ENCODE assay signal across 8 cellular contexts in genomic region chr1:53328009-53328489, GRCh38. TPM values are rescaled to one million over a fixed set of nuclear protein-coding genes. Genes with fewer than 3 reads are reported as not detected.
DNase-seq lines count a peak whose midpoint lies in the region; ATAC-seq and TF ChIP-seq lines count a peak whose summit lies in the region.

Gene LRP8 (minus strand): TSS chr1:53328070. CDS start chr1:53327912, 158 bp downstream.

- TF ChIP-seq CTCF in LNCaP clone FGC (IDR thresholded peaks at IDR 0.05; ENCODE audit: control insufficient read depth, extremely low read depth, insufficient read depth) (no peak), upper lobe of right lung (IDR thresholded peaks at IDR 0.05) (no peak)

- peak within 1 kb of the TSS; percentile 81 for H3K4me3 ChIP-seq in LNCaP clone FGC (ENCODE audit: low read depth, low read length)
- peak within 1 kb of the TSS; percentile 76 for H3K4me3 ChIP-seq in upper lobe of right lung

- H3K9me3 ChIP-seq in upper lobe of right lung: no peaks in the 10 kb centered on the region

- H3K27me3 ChIP-seq in upper lobe of right lung: no peaks in the 10 kb centered on the region

- no peaks in the 10 kb centered on the region for H3K36me3 ChIP-seq in upper lobe of right lung

- peak; percentile 30 for DNase-seq in DMS153 treated with DMSO at 0.1 percent for 48 hours (lab: John Stamatoyannopoulos, UW; ENCODE audit: unreplicated experiment)
- DNase-seq in LNCaP clone FGC (ENCODE audit: low read depth): peak; percentile 11
- peak; percentile 64 for DNase-seq in SKM-1 (lab: John Stamatoyannopoulos, UW; ENCODE audit: unreplicated experiment)
- peak; percentile 78 to 83 for DNase-seq in activated naive CD4-positive, alpha-beta T cell treated with anti-CD3 and anti-CD28 coated beads, Interleukin-2, amount 50 U/mL, for 72 hours (ENCODE audit: low spot score in 2 of 2)
- peak; percentile 89 for DNase-seq in Right ventricle myocardium inferior (ENCODE audit: missing footprints)
- peak; percentile 91 for DNase-seq in posterior vena cava (ENCODE audit: low spot score)
- peak; percentile 91 for DNase-seq in upper lobe of right lung

- H3K27ac Mint-ChIP-seq in activated naive CD4-positive, alpha-beta T cell treated with anti-CD3 and anti-CD28 coated beads, Interleukin-2, amount 50 U/mL, for 72 hours: peak within 1 kb of the TSS; percentile 95 to 98

- H3K9me3 Mint-ChIP-seq in activated naive CD4-positive, alpha-beta T cell treated with anti-CD3 and anti-CD28 coated beads, Interleukin-2, amount 50 U/mL, for 72 hours: no peaks in the 10 kb centered on the region

- ATAC-seq in GM21717 (IDR thresholded peaks at IDR 0.05; ENCODE audit: unreplicated experiment) (peak; percentile 43), Right ventricle myocardium inferior (peak; percentile 77), upper lobe of right lung (peak; percentile 73)
- peak; percentile 40 to 56 for ATAC-seq in activated naive CD4-positive, alpha-beta T cell treated with anti-CD3 and anti-CD28 coated beads, Interleukin-2, amount 50 U/mL, for 72 hours

- intact Hi-C loops in Right ventricle myocardium inferior (cut with DNase I): loop anchor here (5.0 kb wide), 1 partner anchor 49 kb away; no protein-coding TSS in a partner anchor
- intact Hi-C loops in posterior vena cava (cut with DNase I): no loop called here
- intact Hi-C loops in upper lobe of right lung (cut with DNase I): no loop called here

- peaks cover 26 to 32% of the 10 kb centered on the region in 2 donors for H3K36me3 Mint-ChIP-seq in activated naive CD4-positive, alpha-beta T cell treated with anti-CD3 and anti-CD28 coated beads, Interleukin-2, amount 50 U/mL, for 72 hours

- H3K4me1 ChIP-seq in upper lobe of right lung: peaks cover 23% of the 10 kb centered on the region

- peak within 1 kb of the TSS; percentile 36 for H3K27ac ChIP-seq in upper lobe of right lung

RNA-seq across cellular contexts. Expression of gene LRP8, which starts in this region (rescaled TPM):
- 10 to 100 TPM; 39.8 to 43.7 TPM for total RNA-seq in activated naive CD4-positive, alpha-beta T cell treated with anti-CD3 and anti-CD28 coated beads, Interleukin-2, amount 50 U/mL, for 72 hours
- 1.2 TPM for total RNA-seq in Right ventricle myocardium inferior
- 1 to 10 TPM; 5.7 to 7.2 TPM for total RNA-seq in posterior vena cava
- total RNA-seq in upper lobe of right lung: 11.6 TPM

Comparison
In these comparisons a context has a peak if more than half of its experiments do, and no peak if none do; other contexts are left out.
1. Peak in every context shown above with its lines: DNase-seq, ATAC-seq, H3K4me3 ChIP-seq and H3K27ac ChIP-seq.
2. DNase-seq: peak in every context shown above with its lines; median percentile 91 in posterior vena cava; 91 in upper lobe of right lung; 89 in Right ventricle myocardium inferior; 80 in activated naive CD4-positive, alpha-beta T cell treated with anti-CD3 and anti-CD28 coated beads, Interleukin-2, amount 50 U/mL, for 72 hours; 64 in SKM-1; 30 in DMS153 treated with DMSO at 0.1 percent for 48 hours; 11 in LNCaP clone FGC.